In genomic region chr7:91517408-91517807, GRCh38 we compare ENCODE assay signal across 28 cellular contexts.
DNase-seq lines count a peak whose midpoint lies in the region; ATAC-seq and TF ChIP-seq lines count a peak whose summit lies in the region.
"Had no signal": no experiment of that assay in that cellular context is flagged by ENCODE, and none has a peak within 500 bp of the region (broad histone marks: within the 10 kb centered on the region; RNA-seq: fewer than 3 reads in every experiment).

No MANE protein-coding gene starts in this region.

- H3K4me1 ChIP-seq in suprapubic skin = no peaks in the 10 kb centered on the region
- H3K4me1 ChIP-seq: gastroesophageal sphincter had no signal

- peaks cover 2% of the 10 kb centered on the region for H3K9me3 Mint-ChIP-seq in glutamatergic neuron (ENCODE audit: unreplicated experiment)
- H3K9me3 Mint-ChIP-seq: activated naive CD4-positive, alpha-beta T cell treated with anti-CD3 and anti-CD28 coated beads, Interleukin-2, amount 50 U/mL, for 72 hours; activated T-helper 1 cell treated with anti-CD3 and anti-CD28 coated beads, Interleukin-12 subunit alpha, Interleukin-12 subunit beta, Interleukin-2, Interleukin-4 antibody, amounts not matched to agents 30 ng/mL and 10 ng/mL and 1 ng/mL, durations not matched to agents 14 hours and 24 hours and 36 hours; T-helper 1 cell treated with Interleukin-12 subunit alpha and Interleukin-12 subunit beta and Interleukin-4 antibody, amounts not matched to agents 30 μg/mL and 1 μg/mL, for 36 hours had no signal

- TF ChIP-seq EP300 in suprapubic skin (IDR thresholded peaks at IDR 0.05) = no peak

- DNase-seq in DMS79 (lab: John Stamatoyannopoulos, UW) (peak; percentile 21), NCI-H128 (lab: John Stamatoyannopoulos, UW; ENCODE audit: unreplicated experiment) (peak; percentile 41), NCI-H69 (lab: John Stamatoyannopoulos, UW) (peak; percentile 88), iris pigment epithelial cell (ENCODE audit: low read depth) (peak; percentile 3), glutamatergic neuron (no peak), suprapubic skin (ENCODE audit: low spot score in 2 of 2) (no peak), A172 (ENCODE audit: low spot score) (no peak)
- DNase-seq: activated CD4-positive, alpha-beta T cell treated with anti-CD3 and anti-CD28 coated beads for 36 hours; activated CD8-positive, alpha-beta memory T cell treated with anti-CD3 and anti-CD28 coated beads for 24 hours; brain microvascular endothelial cell; CD4-positive, CD25-positive, alpha-beta regulatory T cell; effector CD8-positive, alpha-beta T cell; HCEC 1CT; KBM-7; kidney; retina; SJCRH30; stimulated activated CD4-positive, alpha-beta T cell treated with anti-CD3 and anti-CD28 coated beads, Interleukin-12 subunit alpha, Interleukin-12 subunit beta, amount 100 ng/mL, for 4 hours; stimulated activated CD4-positive, alpha-beta T cell treated with anti-CD3 and anti-CD28 coated beads, Interleukin-4, amount 100 ng/mL, for 4 hours; stimulated activated naive CD8-positive, alpha-beta T cell treated with anti-CD3 and anti-CD28 coated beads, Interleukin-15, Interleukin-2, amounts not matched to agents 100 U/mL and 50 U/mL, for 24 hours had no signal

- no peaks in the 10 kb centered on the region for H3K27me3 ChIP-seq in suprapubic skin
- H3K27me3 ChIP-seq: brain microvascular endothelial cell, gastroesophageal sphincter, SJCRH30, thyroid gland had no signal

- H3K4me3 ChIP-seq in suprapubic skin = no peak overlapping the region
- H3K4me3 ChIP-seq: gastroesophageal sphincter, lung, SJCRH30, thyroid gland had no signal

- H3K4me3 Mint-ChIP-seq in glutamatergic neuron (ENCODE audit: unreplicated experiment) = no peak overlapping the region
- H3K4me3 Mint-ChIP-seq: activated CD4-positive, alpha-beta T cell treated with anti-CD3 and anti-CD28 coated beads for 36 hours; activated T-helper 1 cell treated with anti-CD3 and anti-CD28 coated beads, Interleukin-12 subunit alpha, Interleukin-12 subunit beta, Interleukin-2, Interleukin-4 antibody, amounts not matched to agents 30 ng/mL and 10 ng/mL and 1 ng/mL, durations not matched to agents 14 hours and 24 hours and 36 hours; CD4-positive, CD25-positive, alpha-beta regulatory T cell; T-helper 1 cell treated with Interleukin-12 subunit alpha and Interleukin-12 subunit beta and Interleukin-4 antibody, amounts not matched to agents 30 μg/mL and 1 μg/mL, for 36 hours had no signal

- no peaks in the 10 kb centered on the region for H3K9me3 ChIP-seq in suprapubic skin
- H3K9me3 ChIP-seq: gastroesophageal sphincter, SJCRH30, thyroid gland had no signal

- no peak for TF ChIP-seq CTCF in glutamatergic neuron (IDR thresholded peaks at IDR 0.05; ENCODE audit: partially characterized antibody, unreplicated experiment)
- no peak for TF ChIP-seq CTCF in suprapubic skin (IDR thresholded peaks at IDR 0.05)

- no peaks in the 10 kb centered on the region for H3K36me3 ChIP-seq in suprapubic skin
- H3K36me3 ChIP-seq: brain microvascular endothelial cell, gastroesophageal sphincter, SJCRH30, thyroid gland had no signal

- peaks cover 3% of the 10 kb centered on the region for H3K36me3 Mint-ChIP-seq in glutamatergic neuron (ENCODE audit: unreplicated experiment)
- H3K36me3 Mint-ChIP-seq: activated naive CD4-positive, alpha-beta T cell treated with anti-CD3 and anti-CD28 coated beads, Interleukin-2, amount 50 U/mL, for 72 hours; CD4-positive, CD25-positive, alpha-beta regulatory T cell had no signal

- TF ChIP-seq POLR2A in suprapubic skin (IDR thresholded peaks at IDR 0.05) = no peak

- 32% methylated on average over 1 of the region's 1 CpG for WGBS in suprapubic skin

- peaks cover 2% of the 10 kb centered on the region for H3K27me3 Mint-ChIP-seq in glutamatergic neuron (ENCODE audit: unreplicated experiment)

- no peak overlapping the region for H3K27ac ChIP-seq in suprapubic skin
- H3K27ac ChIP-seq: brain microvascular endothelial cell, gastroesophageal sphincter, SJCRH30 had no signal

- H3K4me1 Mint-ChIP-seq in glutamatergic neuron (ENCODE audit: low read depth, unreplicated experiment) = peaks cover 25% of the 10 kb centered on the region
- H3K4me1 Mint-ChIP-seq: activated CD4-positive, alpha-beta T cell treated with anti-CD3 and anti-CD28 coated beads for 36 hours; CD4-positive, CD25-positive, alpha-beta regulatory T cell had no signal

- ATAC-seq in GM18498 (IDR thresholded peaks at IDR 0.05; ENCODE audit: unreplicated experiment) = no peak
- ATAC-seq: activated CD4-positive, alpha-beta T cell treated with anti-CD3 and anti-CD28 coated beads for 36 hours; activated naive CD4-positive, alpha-beta T cell treated with anti-CD3 and anti-CD28 coated beads, Interleukin-2, amount 50 U/mL, for 72 hours; esophagus mucosa; gastroesophageal sphincter; stimulated activated naive CD8-positive, alpha-beta T cell treated with anti-CD3 and anti-CD28 coated beads, Interleukin-15, Interleukin-2, amounts not matched to agents 100 U/mL and 50 U/mL, for 24 hours had no signal

- H3K27ac Mint-ChIP-seq in glutamatergic neuron (ENCODE audit: unreplicated experiment) = no peak overlapping the region
- H3K27ac Mint-ChIP-seq: activated CD4-positive, alpha-beta T cell treated with anti-CD3 and anti-CD28 coated beads for 36 hours; activated naive CD4-positive, alpha-beta T cell treated with anti-CD3 and anti-CD28 coated beads, Interleukin-2, amount 50 U/mL, for 72 hours; activated T-helper 1 cell treated with anti-CD3 and anti-CD28 coated beads, Interleukin-12 subunit alpha, Interleukin-12 subunit beta, Interleukin-2, Interleukin-4 antibody, amounts not matched to agents 30 ng/mL and 10 ng/mL and 1 ng/mL, durations not matched to agents 14 hours and 24 hours and 36 hours; T-helper 1 cell treated with Interleukin-12 subunit alpha and Interleukin-12 subunit beta and Interleukin-4 antibody, amounts not matched to agents 30 μg/mL and 1 μg/mL, for 36 hours had no signal

Comparison
In these comparisons a context has a peak if more than half of its experiments do, and no peak if none do; other contexts are left out.
1. DNase-seq: peak in DMS79 (single experiment), NCI-H128 (single experiment), NCI-H69 (single experiment) and iris pigment epithelial cell (single experiment); none in glutamatergic neuron (single experiment), suprapubic skin (0 of 2) and A172 (single experiment).